In the genomic region with DNA sequence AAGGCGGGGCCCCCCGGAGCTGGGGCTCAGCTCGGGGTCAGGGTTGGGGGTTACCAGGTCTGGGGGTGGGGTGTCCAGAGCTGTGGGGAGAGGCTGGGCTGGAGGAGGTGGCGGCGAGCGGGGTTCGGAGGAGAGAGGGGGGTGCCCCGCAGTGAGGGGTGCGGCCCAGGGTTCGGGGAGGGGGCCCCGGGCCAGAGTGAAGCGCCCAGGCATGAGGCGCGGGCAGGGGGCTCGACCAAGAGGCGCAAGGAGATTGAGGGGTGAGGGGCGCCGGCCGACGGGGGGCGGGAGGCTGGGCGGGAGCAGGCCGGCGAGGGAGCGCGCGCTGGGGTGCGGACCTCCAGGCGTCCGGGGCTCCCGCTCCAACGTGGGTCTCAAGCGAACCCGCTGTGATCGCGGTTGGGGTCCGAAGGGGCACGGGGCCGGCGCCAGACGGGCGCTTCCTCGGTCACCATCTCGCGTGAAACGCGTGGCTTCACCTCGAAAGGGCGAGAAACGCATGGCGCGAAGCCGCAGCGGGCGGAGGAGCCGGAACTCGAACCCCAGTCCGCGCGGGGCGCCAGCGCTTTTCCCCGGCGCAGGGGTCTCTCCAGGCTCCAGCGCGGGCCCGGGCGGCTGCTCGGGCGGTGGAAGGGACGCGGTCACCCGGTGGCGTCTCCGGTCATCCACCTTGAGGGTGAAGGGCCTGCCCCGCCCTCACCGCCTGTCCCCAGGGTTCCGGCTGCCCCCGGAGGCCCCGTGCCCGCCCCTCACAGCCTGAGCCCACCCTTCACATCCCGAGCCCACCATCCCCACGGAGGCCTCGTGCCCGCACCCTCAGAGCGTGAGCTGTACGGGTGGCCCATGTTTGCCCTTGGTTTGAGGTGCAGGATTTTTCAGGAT, we compare ENCODE assay signal across 13 cellular contexts. TPM values are rescaled to one million over a fixed set of nuclear protein-coding genes. Genes with fewer than 3 reads are reported as not detected.
DNase-seq lines count a peak whose midpoint lies in the region; ATAC-seq, FAIRE-seq and TF ChIP-seq lines count a peak whose summit lies in the region.
"Had no signal": no experiment of that assay in that cellular context is flagged by ENCODE, and none has a peak within 500 bp of the region (broad histone marks: within the 10 kb centered on the region; RNA-seq: fewer than 3 reads in every experiment).

No MANE protein-coding gene starts in this region.

- H3K79me2 ChIP-seq in DOHH2 (ENCODE audit: control insufficient read depth, low read length) = no peaks in the 10 kb centered on the region
- H3K79me2 ChIP-seq in parathyroid adenoma = no peaks in the 10 kb centered on the region

- H3K27me3 ChIP-seq in DOHH2 (ENCODE audit: control insufficient read depth, low read length) = peaks cover 5% of the 10 kb centered on the region
- H3K27me3 ChIP-seq in NT2/D1 (ENCODE audit: insufficient read depth, insufficient read length) = peaks cover 7% of the 10 kb centered on the region
- no peaks in the 10 kb centered on the region for H3K27me3 ChIP-seq in parathyroid adenoma (ENCODE audit: control insufficient read depth, insufficient read depth, low read length)
- peaks cover 0 to 4% (median 0%) of the 10 kb centered on the region in 4 donors for H3K27me3 ChIP-seq in pancreas

- DNase-seq in NT2/D1 (ENCODE audit: low read depth, low spot score) (no peak), epithelial cell of esophagus (ENCODE audit: low read depth) (no peak), pancreas (no peak), DMS79 (lab: John Stamatoyannopoulos, UW) (no peak)
- DNase-seq in naive thymus-derived CD8-positive, alpha-beta T cell = no peak
- DNase-seq in activated naive CD8-positive, alpha-beta T cell treated with anti-CD3 and anti-CD28 coated beads, Interleukin-2, amount 50 U/mL, for 24 hours = no peak
- DNase-seq: NCI-H2107, OCI-M1, upper lobe of right lung had no signal

- H3K9ac ChIP-seq in NT2/D1 (ENCODE audit: insufficient read length, low read depth) = peak overlapping the region; percentile 88
- no peak overlapping the region for H3K9ac ChIP-seq in parathyroid adenoma

- H3K36me3 ChIP-seq in DOHH2 (ENCODE audit: control insufficient read depth, low read length) (no peaks in the 10 kb centered on the region), NT2/D1 (ENCODE audit: insufficient read depth, insufficient read length, low read length) (peaks cover 31% of the 10 kb centered on the region), parathyroid adenoma (ENCODE audit: control insufficient read depth, insufficient read depth, low read length) (no peaks in the 10 kb centered on the region), pancreas (no peaks in the 10 kb centered on the region)
- H3K36me3 ChIP-seq: ascending aorta, upper lobe of right lung had no signal

- H2AFZ ChIP-seq in parathyroid adenoma = no peak overlapping the region

- H3K4me3 ChIP-seq in DOHH2 (ENCODE audit: low read length) (peak overlapping the region; percentile 20; the same call in 1 of the 2 replicates), NT2/D1 (ENCODE audit: insufficient read length, low read depth) (peak overlapping the region; percentile 69), epithelial cell of esophagus (ENCODE audit: low read length) (peak overlapping the region; percentile 11), parathyroid adenoma (ENCODE audit: low read depth, low read length) (peak overlapping the region; percentile 37), pancreas (peak overlapping the region in 1 of 4 donors; percentile 33)

- FAIRE-seq in pancreas (lab: Jason Lieb, UNC) = no peak

- 0 out of 2 replicates have a peak, but pooled peaks cover 3% of the 10 kb centered on the region for H3F3A ChIP-seq in DOHH2 (ENCODE audit: control insufficient read depth, insufficient read depth)

- H3K4me1 Mint-ChIP-seq in naive thymus-derived CD8-positive, alpha-beta T cell = peaks cover 9 to 18% (median 13%) of the 10 kb centered on the region in 4 donors
- peaks cover 9% of the 10 kb centered on the region for H3K4me1 Mint-ChIP-seq in activated naive CD8-positive, alpha-beta T cell treated with anti-CD3 and anti-CD28 coated beads, Interleukin-2, amount 50 U/mL, for 24 hours

- H3K4me3 Mint-ChIP-seq in naive thymus-derived CD8-positive, alpha-beta T cell = no peak overlapping the region
- no peak overlapping the region for H3K4me3 Mint-ChIP-seq in activated naive CD8-positive, alpha-beta T cell treated with anti-CD3 and anti-CD28 coated beads, Interleukin-2, amount 50 U/mL, for 24 hours

- no peaks in the 10 kb centered on the region for H3K36me3 Mint-ChIP-seq in naive thymus-derived CD8-positive, alpha-beta T cell
- peaks cover 3% of the 10 kb centered on the region for H3K36me3 Mint-ChIP-seq in activated naive CD8-positive, alpha-beta T cell treated with anti-CD3 and anti-CD28 coated beads, Interleukin-2, amount 50 U/mL, for 24 hours (ENCODE audit: low read depth)

- H3K27me3 Mint-ChIP-seq in naive thymus-derived CD8-positive, alpha-beta T cell = peaks cover 3 to 26% (median 9%) of the 10 kb centered on the region in 5 donors
- H3K27me3 Mint-ChIP-seq in activated naive CD8-positive, alpha-beta T cell treated with anti-CD3 and anti-CD28 coated beads, Interleukin-2, amount 50 U/mL, for 24 hours = peaks cover 9% of the 10 kb centered on the region

- H3K9me2 ChIP-seq in DOHH2 (replicated peaks; ENCODE audit: control insufficient read depth, low read length) = no peaks in the 10 kb centered on the region

- H4K20me1 ChIP-seq in DOHH2 (ENCODE audit: control insufficient read depth, insufficient read depth, low read depth, low read length) = no peaks in the 10 kb centered on the region

- intact Hi-C loops in pancreas (cut with DNase I) = no loop called here

- H3K4me2 ChIP-seq in DOHH2 (ENCODE audit: low read length) (peak overlapping the region; percentile 33), parathyroid adenoma (ENCODE audit: low read length) (peak overlapping the region; percentile 73)

- peaks cover 35% of the 10 kb centered on the region for H3K4me1 ChIP-seq in DOHH2 (ENCODE audit: control insufficient read depth, low read length)
- peaks cover 26% of the 10 kb centered on the region for H3K4me1 ChIP-seq in NT2/D1 (ENCODE audit: insufficient read depth, insufficient read length)
- H3K4me1 ChIP-seq in parathyroid adenoma = peaks cover 16% of the 10 kb centered on the region
- peaks cover 0 to 7% (median 0%) of the 10 kb centered on the region in 3 donors for H3K4me1 ChIP-seq in pancreas

- POLR2A ChIA-PET in naive thymus-derived CD8-positive, alpha-beta T cell (lab: Charles Lee) = interaction anchor here (0.6 to 1.5 kb wide), 2 partner anchors 11 to 209 kb away, joined by 7 to 9 read pairs; no protein-coding TSS in a partner anchor

- no peaks in the 10 kb centered on the region for H3K9me3 Mint-ChIP-seq in naive thymus-derived CD8-positive, alpha-beta T cell
- H3K9me3 Mint-ChIP-seq in activated naive CD8-positive, alpha-beta T cell treated with anti-CD3 and anti-CD28 coated beads, Interleukin-2, amount 50 U/mL, for 24 hours = no peaks in the 10 kb centered on the region
- H3K9me3 Mint-ChIP-seq: IgD-negative memory B cell had no signal

- H3K9me3 ChIP-seq in DOHH2 (ENCODE audit: control insufficient read depth, insufficient read depth, low read length) = peaks cover 10% of the 10 kb centered on the region; the same call in 1 of the 2 replicates
- H3K9me3 ChIP-seq in NT2/D1 (ENCODE audit: insufficient read depth, low read length) = no peaks in the 10 kb centered on the region
- no peaks in the 10 kb centered on the region for H3K9me3 ChIP-seq in parathyroid adenoma (ENCODE audit: control insufficient read depth, low read length)
- H3K9me3 ChIP-seq in pancreas = no peaks in the 10 kb centered on the region
- H3K9me3 ChIP-seq: ascending aorta, upper lobe of right lung had no signal

- 19 to 26% methylated on average over 38 to 87 of the region's 87 CpGs for WGBS in pancreas, 2 donors

- no peak overlapping the region for H3K27ac Mint-ChIP-seq in naive thymus-derived CD8-positive, alpha-beta T cell
- H3K27ac Mint-ChIP-seq in activated naive CD8-positive, alpha-beta T cell treated with anti-CD3 and anti-CD28 coated beads, Interleukin-2, amount 50 U/mL, for 24 hours = no peak overlapping the region
- H3K27ac Mint-ChIP-seq: IgD-negative memory B cell had no signal

- H3K27ac ChIP-seq in DOHH2 (ENCODE audit: low read depth, low read length) = no peak overlapping the region
- no peak overlapping the region for H3K27ac ChIP-seq in parathyroid adenoma
- no peak overlapping the region for H3K27ac ChIP-seq in pancreas
- H3K27ac ChIP-seq: ascending aorta, upper lobe of right lung had no signal

- TF ChIP-seq CTCF in DOHH2 (IDR thresholded peaks at IDR 0.05; ENCODE audit: low read depth, low read length, poor library complexity, severe bottlenecking) (no peak), epithelial cell of esophagus (IDR thresholded peaks at IDR 0.05; ENCODE audit: insufficient read depth, low read depth, low read length, missing control alignments) (no peak), parathyroid adenoma (IDR thresholded peaks at IDR 0.05) (no peak), pancreas (IDR thresholded peaks at IDR 0.05) (no peak)

- ATAC-seq in pancreas = no peak
- no peak for ATAC-seq in naive thymus-derived CD8-positive, alpha-beta T cell
- no peak for ATAC-seq in activated naive CD8-positive, alpha-beta T cell treated with anti-CD3 and anti-CD28 coated beads, Interleukin-2, amount 50 U/mL, for 24 hours

RNA-seq across cellular contexts. Expression of gene CPNE7, which starts 0.9 kb away (rescaled TPM):
- 1 to 10 TPM in 2 of 6 donors, under 1 TPM in 4; 0.12 to 1.6 (median 0.70) TPM for total RNA-seq in pancreas
- 1 to 10 TPM; 3.8 to 4.5 TPM for polyA plus RNA-seq in pancreas
- total RNA-seq in naive thymus-derived CD8-positive, alpha-beta T cell = under 1 TPM in 1 of 2 experiments, not detected in 1; 0.23 TPM
- polyA plus RNA-seq in naive thymus-derived CD8-positive, alpha-beta T cell = under 1 TPM in 1 of 3 donors, not detected in 2; 0.53 TPM
- total RNA-seq: ascending aorta had no signal
- polyA plus RNA-seq: IgD-negative memory B cell had no signal

RNA-seq across cellular contexts. Expression of gene RPL13, which starts 15.9 kb away (rescaled TPM):
- 1,000 to 10,000 TPM; 1,297 to 2,529 (median 1,763) TPM for total RNA-seq in pancreas
- polyA plus RNA-seq in pancreas = 1,000 to 10,000 TPM; 3,226 to 6,500 TPM
- total RNA-seq in naive thymus-derived CD8-positive, alpha-beta T cell = 1,000 to 10,000 TPM; 5,034 to 5,103 TPM
- 1,000 to 10,000 TPM; 5,034 to 7,902 (median 7,525) TPM for polyA plus RNA-seq in naive thymus-derived CD8-positive, alpha-beta T cell

RNA-seq across cellular contexts. Expression of gene DPEP1, which starts 37.0 kb away (rescaled TPM):
- 100 to 1,000 TPM; 109 to 168 (median 125) TPM for total RNA-seq in pancreas
- polyA plus RNA-seq in pancreas = 100 to 1,000 TPM; 114 to 149 TPM
- total RNA-seq in naive thymus-derived CD8-positive, alpha-beta T cell = not detected
- polyA plus RNA-seq in naive thymus-derived CD8-positive, alpha-beta T cell = not detected
- total RNA-seq: ascending aorta had no signal
- polyA plus RNA-seq: IgD-negative memory B cell had no signal

Comparison
In these comparisons a context has a peak if more than half of its experiments do, and no peak if none do; other contexts are left out.
1. RNA of gene DPEP1, which starts 37.0 kb away (total RNA-seq): 109 to 168 TPM in pancreas; not detected in naive thymus-derived CD8-positive, alpha-beta T cell; every median in the first group is over 100 times any median in the second.